In the genomic region with DNA sequence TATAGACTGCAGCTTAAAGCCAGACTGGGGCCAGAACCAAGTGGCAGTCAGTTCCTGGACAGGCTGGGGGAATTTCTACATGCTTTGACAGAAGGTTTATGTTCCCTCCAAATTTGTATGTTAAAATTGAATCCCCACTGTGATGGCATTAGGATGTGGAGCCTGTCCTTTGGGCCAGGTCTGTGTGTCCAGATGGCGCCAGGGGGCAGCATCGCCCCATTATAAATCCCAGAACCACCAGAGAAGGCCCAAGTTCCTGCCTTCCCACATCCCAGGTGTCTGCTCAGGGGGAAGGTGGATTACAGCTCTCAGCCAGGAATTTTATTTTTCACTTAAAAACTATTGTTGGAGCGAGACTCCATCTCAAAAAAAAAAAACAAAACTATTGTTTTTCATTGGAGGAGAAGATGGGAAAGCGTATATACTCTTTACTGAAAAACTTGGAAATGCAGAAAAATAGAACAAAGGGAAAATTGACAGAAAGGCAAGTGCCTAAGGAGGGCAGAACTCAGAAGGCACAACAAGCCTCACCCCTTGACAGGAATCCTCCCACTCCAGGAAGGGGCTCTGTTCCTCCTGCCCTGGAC, we compare ENCODE assay signal across 1 cellular context.
TF ChIP-seq lines count a peak whose summit lies in the region.

No MANE protein-coding gene starts in this region.

TF ChIP-seq in HepG2, 621 proteins besides CTCF, POLR2A, EP300 and RAD21:
- peak; percentile 76 for TF ChIP-seq STAG1 (CRISPR knock-in tag; IDR thresholded peaks at IDR 0.05)
- TF ChIP-seq RXRA (CRISPR knock-in tag; IDR thresholded peaks at IDR 0.05), result no peak
- peak; percentile 51 for TF ChIP-seq SMC3 (IDR thresholded peaks at IDR 0.05; ENCODE audit: low read length)
- TF ChIP-seq TBX2 (CRISPR knock-in tag; IDR thresholded peaks at IDR 0.05; ENCODE audit: borderline replicate concordance), result 0 out of 2 replicates have a peak, but pooled peaks have one; percentile 13
TF ChIP-seq in HepG2: peak in this region for 3.
